1 cellular context compared by ENCODE assay signal in the genomic region with DNA sequence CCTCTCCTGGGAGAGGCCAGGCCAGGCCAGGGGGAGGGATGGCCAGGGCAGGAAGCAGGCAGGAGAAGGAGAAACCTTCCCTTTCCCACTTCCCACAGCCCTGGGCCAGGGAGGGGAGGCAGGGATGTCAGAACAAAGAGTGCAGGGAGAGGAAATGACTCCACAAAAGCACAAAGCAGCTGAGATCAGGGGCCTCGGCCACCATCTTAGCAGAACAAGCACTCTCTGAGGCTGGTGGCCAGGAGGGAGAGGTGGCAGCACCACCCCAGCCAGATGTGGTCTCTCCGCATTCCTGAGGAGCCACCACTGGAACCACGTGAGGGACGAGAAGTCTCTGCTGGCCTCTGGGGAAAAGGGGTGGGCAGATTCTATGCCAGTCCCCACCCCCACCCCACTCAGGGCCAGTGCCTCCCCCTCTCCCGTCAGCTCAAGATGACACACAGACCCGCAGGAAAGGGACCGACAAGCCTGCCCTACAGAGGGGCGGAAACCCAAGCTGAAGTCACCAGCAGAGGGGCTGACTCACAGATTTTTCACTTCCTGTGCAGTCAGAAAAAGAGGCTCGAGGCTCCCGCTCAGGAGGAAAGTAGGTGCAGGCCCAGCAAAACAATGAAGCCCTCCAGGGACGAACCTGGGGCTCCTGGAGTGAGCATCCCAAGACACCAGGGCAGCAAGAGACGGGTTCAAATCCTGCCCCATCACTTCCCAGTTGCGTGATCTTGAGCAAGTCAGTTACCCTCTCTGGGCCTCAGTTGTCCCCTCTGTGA.
TF ChIP-seq lines count a peak whose summit lies in the region.

No MANE protein-coding gene starts in this region.

TF ChIP-seq in GM23338, 12 proteins besides CTCF, POLR2A, EP300 and RAD21:
- TF ChIP-seq, protein P1, sequence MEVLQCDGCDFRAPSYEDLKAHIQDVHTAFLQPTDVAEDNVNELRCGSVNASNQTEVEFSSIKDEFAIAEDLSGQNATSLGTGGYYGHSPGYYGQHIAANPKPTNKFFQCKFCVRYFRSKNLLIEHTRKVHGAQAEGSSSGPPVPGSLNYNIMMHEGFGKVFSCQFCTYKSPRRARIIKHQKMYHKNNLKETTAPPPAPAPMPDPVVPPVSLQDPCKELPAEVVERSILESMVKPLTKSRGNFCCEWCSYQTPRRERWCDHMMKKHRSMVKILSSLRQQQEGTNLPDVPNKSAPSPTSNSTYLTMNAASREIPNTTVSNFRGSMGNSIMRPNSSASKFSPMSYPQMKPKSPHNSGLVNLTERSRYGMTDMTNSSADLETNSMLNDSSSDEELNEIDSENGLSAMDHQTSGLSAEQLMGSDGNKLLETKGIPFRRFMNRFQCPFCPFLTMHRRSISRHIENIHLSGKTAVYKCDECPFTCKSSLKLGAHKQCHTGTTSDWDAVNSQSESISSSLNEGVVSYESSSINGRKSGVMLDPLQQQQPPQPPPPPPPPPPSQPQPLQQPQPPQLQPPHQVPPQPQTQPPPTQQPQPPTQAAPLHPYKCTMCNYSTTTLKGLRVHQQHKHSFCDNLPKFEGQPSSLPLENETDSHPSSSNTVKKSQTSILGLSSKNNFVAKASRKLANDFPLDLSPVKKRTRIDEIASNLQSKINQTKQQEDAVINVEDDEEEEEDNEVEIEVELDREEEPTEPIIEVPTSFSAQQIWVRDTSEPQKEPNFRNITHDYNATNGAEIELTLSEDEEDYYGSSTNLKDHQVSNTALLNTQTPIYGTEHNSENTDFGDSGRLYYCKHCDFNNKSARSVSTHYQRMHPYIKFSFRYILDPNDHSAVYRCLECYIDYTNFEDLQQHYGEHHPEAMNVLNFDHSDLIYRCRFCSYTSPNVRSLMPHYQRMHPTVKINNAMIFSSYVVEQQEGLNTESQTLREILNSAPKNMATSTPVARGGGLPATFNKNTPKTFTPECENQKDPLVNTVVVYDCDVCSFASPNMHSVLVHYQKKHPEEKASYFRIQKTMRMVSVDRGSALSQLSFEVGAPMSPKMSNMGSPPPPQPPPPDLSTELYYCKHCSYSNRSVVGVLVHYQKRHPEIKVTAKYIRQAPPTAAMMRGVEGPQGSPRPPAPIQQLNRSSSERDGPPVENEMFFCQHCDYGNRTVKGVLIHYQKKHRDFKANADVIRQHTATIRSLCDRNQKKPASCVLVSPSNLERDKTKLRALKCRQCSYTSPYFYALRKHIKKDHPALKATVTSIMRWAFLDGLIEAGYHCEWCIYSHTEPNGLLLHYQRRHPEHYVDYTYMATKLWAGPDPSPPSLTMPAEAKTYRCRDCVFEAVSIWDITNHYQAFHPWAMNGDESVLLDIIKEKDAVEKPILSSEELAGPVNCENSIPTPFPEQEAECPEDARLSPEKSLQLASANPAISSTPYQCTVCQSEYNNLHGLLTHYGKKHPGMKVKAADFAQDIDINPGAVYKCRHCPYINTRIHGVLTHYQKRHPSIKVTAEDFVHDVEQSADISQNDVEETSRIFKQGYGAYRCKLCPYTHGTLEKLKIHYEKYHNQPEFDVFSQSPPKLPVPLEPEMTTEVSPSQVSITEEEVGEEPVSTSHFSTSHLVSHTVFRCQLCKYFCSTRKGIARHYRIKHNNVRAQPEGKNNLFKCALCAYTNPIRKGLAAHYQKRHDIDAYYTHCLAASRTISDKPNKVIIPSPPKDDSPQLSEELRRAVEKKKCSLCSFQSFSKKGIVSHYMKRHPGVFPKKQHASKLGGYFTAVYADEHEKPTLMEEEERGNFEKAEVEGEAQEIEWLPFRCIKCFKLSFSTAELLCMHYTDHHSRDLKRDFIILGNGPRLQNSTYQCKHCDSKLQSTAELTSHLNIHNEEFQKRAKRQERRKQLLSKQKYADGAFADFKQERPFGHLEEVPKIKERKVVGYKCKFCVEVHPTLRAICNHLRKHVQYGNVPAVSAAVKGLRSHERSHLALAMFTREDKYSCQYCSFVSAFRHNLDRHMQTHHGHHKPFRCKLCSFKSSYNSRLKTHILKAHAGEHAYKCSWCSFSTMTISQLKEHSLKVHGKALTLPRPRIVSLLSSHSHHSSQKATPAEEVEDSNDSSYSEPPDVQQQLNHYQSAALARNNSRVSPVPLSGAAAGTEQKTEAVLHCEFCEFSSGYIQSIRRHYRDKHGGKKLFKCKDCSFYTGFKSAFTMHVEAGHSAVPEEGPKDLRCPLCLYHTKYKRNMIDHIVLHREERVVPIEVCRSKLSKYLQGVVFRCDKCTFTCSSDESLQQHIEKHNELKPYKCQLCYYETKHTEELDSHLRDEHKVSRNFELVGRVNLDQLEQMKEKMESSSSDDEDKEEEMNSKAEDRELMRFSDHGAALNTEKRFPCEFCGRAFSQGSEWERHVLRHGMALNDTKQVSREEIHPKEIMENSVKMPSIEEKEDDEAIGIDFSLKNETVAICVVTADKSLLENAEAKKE (CRISPR knock-in tag; IDR thresholded peaks at IDR 0.05): no peak
- TF ChIP-seq STAT1 (IDR thresholded peaks at IDR 0.05; ENCODE audit: unreplicated experiment): no peak
- no peak for TF ChIP-seq JUNB (IDR thresholded peaks at IDR 0.05; ENCODE audit: unreplicated experiment)
- TF ChIP-seq ZNF331 (CRISPR knock-in tag; IDR thresholded peaks at IDR 0.05; ENCODE audit: low read depth): no peak
- TF ChIP-seq CREB1 (CRISPR knock-in tag; IDR thresholded peaks at IDR 0.05; ENCODE audit: low read depth): no peak
- TF ChIP-seq EZH2phosphoT487 (IDR thresholded peaks at IDR 0.05; ENCODE audit: unreplicated experiment): no peak
- TF ChIP-seq, protein P2, sequence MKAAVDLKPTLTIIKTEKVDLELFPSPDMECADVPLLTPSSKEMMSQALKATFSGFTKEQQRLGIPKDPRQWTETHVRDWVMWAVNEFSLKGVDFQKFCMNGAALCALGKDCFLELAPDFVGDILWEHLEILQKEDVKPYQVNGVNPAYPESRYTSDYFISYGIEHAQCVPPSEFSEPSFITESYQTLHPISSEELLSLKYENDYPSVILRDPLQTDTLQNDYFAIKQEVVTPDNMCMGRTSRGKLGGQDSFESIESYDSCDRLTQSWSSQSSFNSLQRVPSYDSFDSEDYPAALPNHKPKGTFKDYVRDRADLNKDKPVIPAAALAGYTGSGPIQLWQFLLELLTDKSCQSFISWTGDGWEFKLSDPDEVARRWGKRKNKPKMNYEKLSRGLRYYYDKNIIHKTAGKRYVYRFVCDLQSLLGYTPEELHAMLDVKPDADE (IDR thresholded peaks at IDR 0.05): no peak
- no peak for TF ChIP-seq NANOG (IDR thresholded peaks at IDR 0.05; ENCODE audit: borderline replicate concordance)
- TF ChIP-seq EZH2 (IDR thresholded peaks at IDR 0.05; ENCODE audit: low read depth, unreplicated experiment): no peak
- no peak for TF ChIP-seq ZNF114 (CRISPR knock-in tag; IDR thresholded peaks at IDR 0.05)
- TF ChIP-seq, protein P3, sequence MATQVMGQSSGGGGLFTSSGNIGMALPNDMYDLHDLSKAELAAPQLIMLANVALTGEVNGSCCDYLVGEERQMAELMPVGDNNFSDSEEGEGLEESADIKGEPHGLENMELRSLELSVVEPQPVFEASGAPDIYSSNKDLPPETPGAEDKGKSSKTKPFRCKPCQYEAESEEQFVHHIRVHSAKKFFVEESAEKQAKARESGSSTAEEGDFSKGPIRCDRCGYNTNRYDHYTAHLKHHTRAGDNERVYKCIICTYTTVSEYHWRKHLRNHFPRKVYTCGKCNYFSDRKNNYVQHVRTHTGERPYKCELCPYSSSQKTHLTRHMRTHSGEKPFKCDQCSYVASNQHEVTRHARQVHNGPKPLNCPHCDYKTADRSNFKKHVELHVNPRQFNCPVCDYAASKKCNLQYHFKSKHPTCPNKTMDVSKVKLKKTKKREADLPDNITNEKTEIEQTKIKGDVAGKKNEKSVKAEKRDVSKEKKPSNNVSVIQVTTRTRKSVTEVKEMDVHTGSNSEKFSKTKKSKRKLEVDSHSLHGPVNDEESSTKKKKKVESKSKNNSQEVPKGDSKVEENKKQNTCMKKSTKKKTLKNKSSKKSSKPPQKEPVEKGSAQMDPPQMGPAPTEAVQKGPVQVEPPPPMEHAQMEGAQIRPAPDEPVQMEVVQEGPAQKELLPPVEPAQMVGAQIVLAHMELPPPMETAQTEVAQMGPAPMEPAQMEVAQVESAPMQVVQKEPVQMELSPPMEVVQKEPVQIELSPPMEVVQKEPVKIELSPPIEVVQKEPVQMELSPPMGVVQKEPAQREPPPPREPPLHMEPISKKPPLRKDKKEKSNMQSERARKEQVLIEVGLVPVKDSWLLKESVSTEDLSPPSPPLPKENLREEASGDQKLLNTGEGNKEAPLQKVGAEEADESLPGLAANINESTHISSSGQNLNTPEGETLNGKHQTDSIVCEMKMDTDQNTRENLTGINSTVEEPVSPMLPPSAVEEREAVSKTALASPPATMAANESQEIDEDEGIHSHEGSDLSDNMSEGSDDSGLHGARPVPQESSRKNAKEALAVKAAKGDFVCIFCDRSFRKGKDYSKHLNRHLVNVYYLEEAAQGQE (IDR thresholded peaks at IDR 0.05; ENCODE audit: unreplicated experiment): no peak
- TF ChIP-seq POLR2AphosphoS5 (IDR thresholded peaks at IDR 0.05; ENCODE audit: low read depth): no peak
